In genomic region chr17:67557921-67558320, GRCh38 we compare ENCODE assay signal across 1 cellular context.
TF ChIP-seq lines count a peak whose summit lies in the region.

No MANE protein-coding gene starts in this region.

TF ChIP-seq in WTC11, 78 proteins besides CTCF, POLR2A, EP300 and RAD21 (continued from another document):
- TF ChIP-seq PRDM15 (CRISPR knock-in tag; IDR thresholded peaks at IDR 0.05) (no peak), GRHL2 (CRISPR knock-in tag; IDR thresholded peaks at IDR 0.05; ENCODE audit: insufficient replicate concordance, severe bottlenecking) (no peak), TEAD1 (CRISPR knock-in tag; IDR thresholded peaks at IDR 0.05) (no peak)
